ENCODE assay signal across 20 cellular contexts in the genomic region with DNA sequence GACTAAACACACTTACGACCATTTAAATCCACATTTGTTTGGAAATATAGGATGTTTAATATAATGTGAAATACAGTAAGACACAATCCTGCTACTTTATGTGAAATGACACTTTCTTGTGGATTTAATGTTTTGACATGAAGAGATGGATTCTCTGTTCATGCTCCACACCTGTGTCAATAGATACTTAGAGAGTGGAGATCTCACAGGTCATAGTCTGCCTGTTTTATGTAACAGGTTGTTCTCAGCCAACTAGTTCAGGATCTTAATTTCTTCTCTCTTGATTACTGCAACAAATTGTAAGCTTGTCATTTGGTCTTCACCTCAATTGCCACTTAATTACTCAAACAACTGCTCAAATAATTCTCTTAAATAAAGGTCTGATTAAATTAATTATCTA.
"Had no signal": no experiment of that assay in that cellular context is flagged by ENCODE, and none has a peak within 500 bp of the region (broad histone marks: within the 10 kb centered on the region; RNA-seq: fewer than 3 reads in every experiment).

No MANE protein-coding gene starts in this region.

- H3K79me2 ChIP-seq: hepatocyte had no signal

- H3K27ac ChIP-seq: coronary artery, dorsolateral prefrontal cortex, esophagus muscularis mucosa, foreskin keratinocyte, gastroesophageal sphincter, heart left ventricle, hepatocyte, left lung, lower lobe of right lung had no signal

- H3K9me3 ChIP-seq: esophagus muscularis mucosa, gastroesophageal sphincter, left lung, lower lobe of right lung had no signal

- H3K4me1 ChIP-seq: esophagus muscularis mucosa, foreskin keratinocyte, gastroesophageal sphincter, heart left ventricle, left lung, lower lobe of right lung had no signal

- H2AFZ ChIP-seq: hepatocyte had no signal

- ATAC-seq: foreskin keratinocyte; gastroesophageal sphincter; heart left ventricle; left lung; left ventricle myocardium superior; lower lobe of right lung; naive thymus-derived CD4-positive, alpha-beta T cell had no signal

- H3K4me3 ChIP-seq: coronary artery, dorsolateral prefrontal cortex, esophagus muscularis mucosa, gastroesophageal sphincter, heart left ventricle, hepatocyte, left lung, lower lobe of right lung had no signal

- DNase-seq: dermis blood vessel endothelial cell; dorsolateral prefrontal cortex; effector CD4-positive, alpha-beta T cell; effector memory CD4-positive, alpha-beta T cell; foreskin keratinocyte; heart left ventricle; hypothalamus; immature natural killer cell; islet precursor cell; kidney; kidney glomerular epithelial cell; left lung; left ventricle myocardium superior; lower lobe of right lung; mesenchymal stem cell; naive thymus-derived CD4-positive, alpha-beta T cell had no signal

- H3K36me3 ChIP-seq: esophagus muscularis mucosa, gastroesophageal sphincter, heart left ventricle, left lung, lower lobe of right lung had no signal

- H3K27me3 ChIP-seq: dorsolateral prefrontal cortex, esophagus muscularis mucosa, foreskin keratinocyte, gastroesophageal sphincter, heart left ventricle, hepatocyte, left lung had no signal

- H3K4me2 ChIP-seq: hepatocyte had no signal
